In genomic region chr20:50071039-50071888, GRCh38 we compare ENCODE assay signal across 1 cellular context.
A peak's percentile ranks its signal among the peaks of the same experiment; 100 is the strongest.
TF ChIP-seq lines count a peak whose summit lies in the region.

No MANE protein-coding gene starts in this region.

TF ChIP-seq in HepG2, 621 proteins besides CTCF, POLR2A, EP300 and RAD21 (continued from another document and continues in another):
- TF ChIP-seq ZNF280B (CRISPR knock-in tag; IDR thresholded peaks at IDR 0.05; ENCODE audit: borderline replicate concordance) (peak; percentile 88; the same call in 1 of the 2 replicates), HNF1A (IDR thresholded peaks at IDR 0.05; ENCODE audit: low read depth) (no peak), HNF1A (CRISPR knock-in tag; IDR thresholded peaks at IDR 0.05; ENCODE audit: borderline replicate concordance) (peak; percentile 69; the same call in 1 of the 2 replicates), ZNF710 (CRISPR knock-in tag; IDR thresholded peaks at IDR 0.05; ENCODE audit: borderline replicate concordance) (peak; percentile 92), REL (CRISPR knock-in tag; conservative IDR thresholded peaks at IDR 0.05) (peak; percentile 97), ZFP82 (CRISPR knock-in tag; IDR thresholded peaks at IDR 0.05; ENCODE audit: borderline replicate concordance) (no peak), ZBED4 (CRISPR knock-in tag; IDR thresholded peaks at IDR 0.05; ENCODE audit: borderline replicate concordance) (peak; percentile 100), RBM39 (IDR thresholded peaks at IDR 0.05; ENCODE audit: low read depth, low read length, poor library complexity, severe bottlenecking) (peak; percentile 99), ZFP62 (CRISPR knock-in tag; IDR thresholded peaks at IDR 0.05) (no peak), RFXAP (CRISPR knock-in tag; IDR thresholded peaks at IDR 0.05; ENCODE audit: borderline replicate concordance) (peak; percentile 70; the same call in 1 of the 2 replicates), AFF4 (CRISPR knock-in tag; IDR thresholded peaks at IDR 0.05) (0 out of 2 replicates have a peak, but pooled peaks have one; percentile 68), KDM6A (CRISPR knock-in tag; IDR thresholded peaks at IDR 0.05; ENCODE audit: low read depth) (no peak), HNRNPLL (IDR thresholded peaks at IDR 0.05; ENCODE audit: low read depth, low read length, poor library complexity, severe bottlenecking) (peak; percentile 63), HIVEP1 (CRISPR knock-in tag; IDR thresholded peaks at IDR 0.05) (peak; percentile 78), ZSCAN12 (CRISPR knock-in tag; IDR thresholded peaks at IDR 0.05) (no peak), ZNF737 (CRISPR knock-in tag; IDR thresholded peaks at IDR 0.05; ENCODE audit: borderline replicate concordance) (no peak), SALL1 (CRISPR knock-in tag; IDR thresholded peaks at IDR 0.05) (peak; percentile 95), RCOR2 (CRISPR knock-in tag; IDR thresholded peaks at IDR 0.05) (peak; percentile 88), SAFB2 (CRISPR knock-in tag; IDR thresholded peaks at IDR 0.05; ENCODE audit: borderline replicate concordance, low read depth) (peak; percentile 63; the same call in 1 of the 2 replicates), MTF1 (CRISPR knock-in tag; IDR thresholded peaks at IDR 0.05) (no peak), ZNF580 (CRISPR knock-in tag; IDR thresholded peaks at IDR 0.05; ENCODE audit: borderline replicate concordance, low read depth) (peak; percentile 98; the same call in 1 of the 2 replicates), FUBP1 (CRISPR knock-in tag; IDR thresholded peaks at IDR 0.05; ENCODE audit: borderline replicate concordance) (no peak), MED1 (CRISPR knock-in tag; IDR thresholded peaks at IDR 0.05) (peak; percentile 74), ZNF691 (CRISPR knock-in tag; IDR thresholded peaks at IDR 0.05; ENCODE audit: borderline replicate concordance, low read depth) (peak; percentile 97; the same call in 1 of the 2 replicates), UBTF (CRISPR knock-in tag; IDR thresholded peaks at IDR 0.05) (peak; percentile 69), MAFG (CRISPR knock-in tag; IDR thresholded peaks at IDR 0.05) (no peak), TEAD2 (CRISPR knock-in tag; IDR thresholded peaks at IDR 0.05) (no peak), HMG20A (CRISPR knock-in tag; IDR thresholded peaks at IDR 0.05; ENCODE audit: borderline replicate concordance) (peak; percentile 37; the same call in 1 of the 2 replicates)
